26 cellular contexts compared by ENCODE assay signal in genomic region chr9:84478996-84479395, GRCh38.
"Had no signal": no experiment of that assay in that cellular context is flagged by ENCODE, and none has a peak within 500 bp of the region (broad histone marks: within the 10 kb centered on the region; RNA-seq: fewer than 3 reads in every experiment).

No MANE protein-coding gene starts in this region.

- H3K27ac ChIP-seq: colonic mucosa, esophagus squamous epithelium, heart right ventricle, lower lobe of right lung, pancreas, right lobe of liver, thoracic aorta, tibial nerve, upper lobe of left lung had no signal

- H3K36me3 ChIP-seq: colonic mucosa, esophagus squamous epithelium, heart right ventricle, lower lobe of right lung, pancreas, right lobe of liver, thoracic aorta, tibial nerve, upper lobe of left lung had no signal

- H3K9me3 ChIP-seq: colonic mucosa, esophagus squamous epithelium, heart right ventricle, lower lobe of right lung, pancreas, right lobe of liver, thoracic aorta, tibial nerve, upper lobe of left lung had no signal

- H3K4me3 Mint-ChIP-seq: memory B cell; natural killer cell; stimulated activated naive B cell treated with anti-CD40 and anti-IgM and Interleukin-4, amounts not matched to agents 10 μg/mL and 1 μg/mL and 100 μg/mL, for 72 hours; stimulated activated naive CD8-positive, alpha-beta T cell treated with anti-CD3 and anti-CD28 coated beads, Interleukin-15, Interleukin-2, amounts not matched to agents 100 ng/mL and 50 ng/mL, for 24 hours had no signal

- H3K4me3 ChIP-seq: colonic mucosa, esophagus squamous epithelium, heart right ventricle, lower lobe of right lung, pancreas, right lobe of liver, thoracic aorta, tibial nerve, upper lobe of left lung had no signal

- H3K27me3 Mint-ChIP-seq: memory B cell; stimulated activated naive B cell treated with anti-CD40 and anti-IgM and Interleukin-4, amounts not matched to agents 10 μg/mL and 1 μg/mL and 100 μg/mL, for 72 hours; stimulated activated naive CD8-positive, alpha-beta T cell treated with anti-CD3 and anti-CD28 coated beads, Interleukin-15, Interleukin-2, amounts not matched to agents 100 ng/mL and 50 ng/mL, for 24 hours had no signal

- H3K4me1 Mint-ChIP-seq: memory B cell; natural killer cell; stimulated activated naive B cell treated with anti-CD40 and anti-IgM and Interleukin-4, amounts not matched to agents 10 μg/mL and 1 μg/mL and 100 μg/mL, for 72 hours had no signal

- H3K4me1 ChIP-seq: colonic mucosa, lower lobe of right lung, pancreas, tibial nerve, upper lobe of left lung had no signal

- H3K36me3 Mint-ChIP-seq: memory B cell; natural killer cell; stimulated activated naive B cell treated with anti-CD40 and anti-IgM and Interleukin-4, amounts not matched to agents 10 μg/mL and 1 μg/mL and 100 μg/mL, for 72 hours had no signal

- FAIRE-seq: endothelial cell of umbilical vein, keratinocyte, pancreas, small intestine, urothelium cell line had no signal

- ATAC-seq: heart right ventricle; left ventricle myocardium superior; lower lobe of right lung; natural killer cell; pancreas; right lobe of liver; stimulated activated naive B cell treated with anti-CD40 and anti-IgM and Interleukin-4, amounts not matched to agents 10 μg/mL and 1 μg/mL and 100 μg/mL, for 72 hours had no signal

- H3K27ac Mint-ChIP-seq: memory B cell; natural killer cell; stimulated activated naive B cell treated with anti-CD40 and anti-IgM and Interleukin-4, amounts not matched to agents 10 μg/mL and 1 μg/mL and 100 μg/mL, for 72 hours; stimulated activated naive CD8-positive, alpha-beta T cell treated with anti-CD3 and anti-CD28 coated beads, Interleukin-15, Interleukin-2, amounts not matched to agents 100 ng/mL and 50 ng/mL, for 24 hours had no signal

- H3K27me3 ChIP-seq: colonic mucosa, esophagus squamous epithelium, heart right ventricle, pancreas, right lobe of liver, tibial nerve, upper lobe of left lung had no signal

- DNase-seq: colonic mucosa; dermis blood vessel endothelial cell; effector memory CD4-positive, alpha-beta T cell; erythroblast; esophagus squamous epithelium; foreskin melanocyte; glutamatergic neuron; heart right ventricle; left ventricle myocardium superior; lower lobe of right lung; natural killer cell; occipital lobe; pancreas; right lobe of liver; small intestine; stimulated activated CD4-positive, alpha-beta T cell treated with anti-CD3 and anti-CD28 coated beads, Interleukin-15, amount 100 ng/mL, for 24 hours; stimulated activated CD4-positive, alpha-beta T cell treated with anti-CD3 and anti-CD28 coated beads, Interleukin-2, amount 100 ng/mL, for 48 hours; stimulated activated naive B cell treated with anti-CD40 and anti-IgM and Interleukin-4, amounts not matched to agents 10 μg/mL and 1 μg/mL and 100 μg/mL, for 72 hours; upper lobe of left lung had no signal
